ENCODE assay signal across 8 cellular contexts in the genomic region with DNA sequence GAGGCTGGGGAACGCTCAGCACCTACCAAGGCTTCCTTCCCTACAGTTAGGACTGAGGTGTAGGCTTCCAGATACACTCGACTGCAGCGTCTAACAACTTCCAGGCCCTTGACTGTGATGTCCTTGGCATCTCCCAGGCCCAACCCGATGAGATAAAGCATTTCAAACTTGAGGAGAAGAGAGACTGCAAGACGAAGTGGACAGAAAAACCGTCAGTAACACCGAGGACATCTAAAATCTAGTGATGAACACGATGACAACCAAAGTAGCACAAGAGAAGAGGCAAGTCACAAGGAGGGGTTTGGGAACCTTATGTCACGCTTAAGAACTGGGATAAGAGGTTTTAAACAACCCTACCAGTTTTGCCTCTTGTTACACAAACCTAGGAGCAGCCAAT. TPM values are rescaled to one million over a fixed set of nuclear protein-coding genes. Genes with fewer than 3 reads are reported as not detected.
DNase-seq lines count a peak whose midpoint lies in the region; ATAC-seq and TF ChIP-seq lines count a peak whose summit lies in the region.

No MANE protein-coding gene starts in this region.

- H3K36me3 ChIP-seq in BLaER1 treated with 17β-estradiol and CSF1 and Interleukin-3, amounts not matched to agents 10 nM and 100 nM = peaks cover 4 to 57% (median 32%) of the 10 kb centered on the region in 11 experiments; a peak in 21 of 22 replicates
- peaks cover 20% of the 10 kb centered on the region for H3K36me3 ChIP-seq in endodermal cell (ENCODE audit: control insufficient read depth, insufficient read depth, low read length)

- ATAC-seq in GM19397 (IDR thresholded peaks at IDR 0.05; ENCODE audit: unreplicated experiment) = peak; percentile 32
- peak; percentile 38 for ATAC-seq in HG03432 (IDR thresholded peaks at IDR 0.05; ENCODE audit: unreplicated experiment)
- peak; percentile 23 to 27 for ATAC-seq in naive B cell (ENCODE audit: low read depth in 2 of 2)

- H3K36me3 Mint-ChIP-seq in endodermal cell (ENCODE audit: low read depth) = peaks cover 6% of the 10 kb centered on the region
- H3K36me3 Mint-ChIP-seq in naive B cell = peaks cover 0 to 16% of the 10 kb centered on the region in 2 donors

- H3K4me1 Mint-ChIP-seq in endodermal cell (peaks cover 32% of the 10 kb centered on the region), naive B cell (peaks cover 40 to 65% (median 55%) of the 10 kb centered on the region in 3 donors)

- peak overlapping the region; percentile 95 for H3K27ac Mint-ChIP-seq in endodermal cell
- H3K27ac Mint-ChIP-seq in naive B cell = peak overlapping the region; percentile 90 to 96 (median 92)

- no peak for TF ChIP-seq CTCF in endodermal cell (conservative IDR thresholded peaks at IDR 0.05)

- peaks cover 27 to 44% (median 41%) of the 10 kb centered on the region in 10 experiments for H3K4me1 ChIP-seq in BLaER1 treated with 17β-estradiol and CSF1 and Interleukin-3, amounts not matched to agents 10 nM and 100 nM
- peaks cover 15% of the 10 kb centered on the region for H3K4me1 ChIP-seq in endodermal cell (ENCODE audit: control insufficient read depth, insufficient read depth, low read length)

- H3K27me3 Mint-ChIP-seq in endodermal cell (ENCODE audit: insufficient read depth) (no peaks in the 10 kb centered on the region), naive B cell (no peaks in the 10 kb centered on the region)

- peak overlapping the region; percentile 66 to 88 (median 72) for H3K4me3 ChIP-seq in BLaER1 treated with 17β-estradiol and CSF1 and Interleukin-3, amounts not matched to agents 10 nM and 100 nM
- H3K4me3 ChIP-seq in endodermal cell (ENCODE audit: low read length) = peak overlapping the region; percentile 96

- H3K4me2 ChIP-seq in BLaER1 treated with 17β-estradiol and CSF1 and Interleukin-3, amounts not matched to agents 10 nM and 100 nM = peak overlapping the region; percentile 82 to 94 (median 88)

- H3K9ac ChIP-seq in BLaER1 treated with 17β-estradiol and CSF1 and Interleukin-3, amounts not matched to agents 10 nM and 100 nM = peak overlapping the region; percentile 83 to 95 (median 88)
- H3K9ac ChIP-seq in endodermal cell (ENCODE audit: extremely low read depth, low read length, poor library complexity, severe bottlenecking) = peak overlapping the region; percentile 73

- peak overlapping the region; percentile 84 for H3K4me3 Mint-ChIP-seq in endodermal cell
- H3K4me3 Mint-ChIP-seq in naive B cell = peak overlapping the region; percentile 89 to 98 (median 93)

- H3K27ac ChIP-seq in BLaER1 treated with 17β-estradiol and CSF1 and Interleukin-3, amounts not matched to agents 10 nM and 100 nM = peak overlapping the region; percentile 66 to 95 (median 90); a peak in 21 of 22 replicates
- H3K27ac ChIP-seq in endodermal cell (ENCODE audit: low read depth, low read length) = no peak overlapping the region

- H3K9me3 Mint-ChIP-seq in endodermal cell = no peaks in the 10 kb centered on the region
- no peaks in the 10 kb centered on the region for H3K9me3 Mint-ChIP-seq in naive B cell

- DNase-seq in UCSD-AML1 (lab: John Stamatoyannopoulos, UW; ENCODE audit: unreplicated experiment) (peak; percentile 31), endodermal cell (peak; percentile 74), naive B cell (no peak), cerebellar nuclear complex (lab: John Stamatoyannopoulos, UW) (no peak), NCI-H446 treated with DMSO at 0.1 percent for 48 hours (lab: John Stamatoyannopoulos, UW) (no peak)

- whole genome bisulfite sequencing in endodermal cell (ENCODE audit: insufficient coverage in 1 of 2, insufficient read length in 1 of 2), 2 experiments = 0 to 5% methylated on average over 5 to 9 of the region's 9 CpGs

- H3K27me3 ChIP-seq in BLaER1 treated with 17β-estradiol and CSF1 and Interleukin-3, amounts not matched to agents 10 nM and 100 nM = no peaks in the 10 kb centered on the region
- no peaks in the 10 kb centered on the region for H3K27me3 ChIP-seq in endodermal cell (ENCODE audit: control insufficient read depth, insufficient read depth, low read length, poor library complexity, severe bottlenecking)

- peaks cover 0 to 4% (median 0%) of the 10 kb centered on the region in 11 experiments; a peak in 4 of 22 replicates for H3K9me3 ChIP-seq in BLaER1 treated with 17β-estradiol and CSF1 and Interleukin-3, amounts not matched to agents 10 nM and 100 nM (replicated peaks in 1 of 11)
- H3K9me3 ChIP-seq in endodermal cell (ENCODE audit: control insufficient read depth, low read length) = no peaks in the 10 kb centered on the region

- H4K20me1 ChIP-seq in BLaER1 treated with 17β-estradiol and CSF1 and Interleukin-3, amounts not matched to agents 10 nM and 100 nM = no peaks in the 10 kb centered on the region

RNA-seq across cellular contexts. Expression of gene DPH5, which starts 0.3 kb away (rescaled TPM):
- total RNA-seq in endodermal cell = 10 to 100 TPM; 38.7 to 40.4 TPM
- polyA plus RNA-seq in endodermal cell (2013, experiment 1 of 2) = 56.0 TPM
- polyA plus RNA-seq in endodermal cell (2013, experiment 2 of 2) = 47.3 TPM
- 10 to 100 TPM; 23.2 to 52.1 (median 43.8) TPM for polyA plus RNA-seq in naive B cell (ENCODE audit: low read depth in 6 of 6)

Comparison
In these comparisons a context has a peak if more than half of its experiments do, and no peak if none do; other contexts are left out.
1. DNase-seq: peak in UCSD-AML1 (single experiment) and endodermal cell (single experiment); none in naive B cell (single experiment), cerebellar nuclear complex (0 of 2) and NCI-H446 treated with DMSO at 0.1 percent for 48 hours (single experiment).
2. Peak in every context shown above with its lines, with median percentiles within 50 percentile points of each other: ATAC-seq.